ENCODE assay signal across 19 cellular contexts in genomic region chr11:117905524-117905923, GRCh38. TPM values are rescaled to one million over a fixed set of nuclear protein-coding genes. Genes with fewer than 3 reads are reported as not detected.
DNase-seq lines count a peak whose midpoint lies in the region; ATAC-seq and TF ChIP-seq lines count a peak whose summit lies in the region.
"Had no signal": no experiment of that assay in that cellular context is flagged by ENCODE, and none has a peak within 500 bp of the region (broad histone marks: within the 10 kb centered on the region; RNA-seq: fewer than 3 reads in every experiment).

No MANE protein-coding gene starts in this region.

- ATAC-seq in RWPE2 (ENCODE audit: low read depth): no peak
- ATAC-seq in sciatic nerve: no peak
- ATAC-seq in GM21423 (IDR thresholded peaks at IDR 0.05; ENCODE audit: unreplicated experiment): no peak

- no peaks in the 10 kb centered on the region for H3K36me3 ChIP-seq in RWPE2 (ENCODE audit: low read depth)

- H3K27me3 ChIP-seq in RWPE2 (ENCODE audit: insufficient read depth, poor library complexity, severe bottlenecking): no peaks in the 10 kb centered on the region

- no peak overlapping the region for H3K4me3 ChIP-seq in RWPE2 (ENCODE audit: severe bottlenecking)

- H3K27ac ChIP-seq in RWPE2 (ENCODE audit: poor library complexity, severe bottlenecking): no peak overlapping the region

- TF ChIP-seq CTCF in RWPE2 (IDR thresholded peaks at IDR 0.05; ENCODE audit: poor library complexity, severe bottlenecking): no peak

- no peaks in the 10 kb centered on the region for H3K9me3 ChIP-seq in RWPE2 (ENCODE audit: severe bottlenecking)

- H3K4me1 ChIP-seq in RWPE2 (ENCODE audit: insufficient read depth, poor library complexity, severe bottlenecking): peaks cover 9% of the 10 kb centered on the region

- intact Hi-C loops in sciatic nerve (cut with DNase I): loop anchor here (10.0 kb wide), 1 partner anchor 61 kb away; no protein-coding TSS in a partner anchor

- peak; percentile 40 for DNase-seq in activated CD8-positive, alpha-beta memory T cell treated with anti-CD3 and anti-CD28 coated beads, Interleukin-2, amount 50 U/mL, for 48 hours
- no peak for DNase-seq in activated CD8-positive, alpha-beta memory T cell treated with anti-CD3 and anti-CD28 coated beads, Interleukin-2, amount 50 U/mL, for 4 hours
- peak; percentile 18 for DNase-seq in RWPE2 (ENCODE audit: low spot score)
- DNase-seq in islet precursor cell: peak; percentile 43
- peak; percentile 14 for DNase-seq in sciatic nerve (ENCODE audit: low spot score)
- DNase-seq in stimulated activated CD4-positive, alpha-beta T cell treated with anti-CD3 and anti-CD28 coated beads, Interleukin-2, amount 100 ng/mL, for 48 hours: no peak
- no peak for DNase-seq in midbrain (lab: John Stamatoyannopoulos, UW)
- DNase-seq: DMS53, GOT3, NCI-H1105, NCI-H2081 treated with DMSO at 0.1 percent for 48 hours, NCI-H510A, NCI-H748 treated with DMSO at 0.1 percent for 48 hours, SHP77 had no signal

RNA-seq across cellular contexts. Expression of gene TMPRSS13, which starts 23.7 kb away (rescaled TPM):
- 0.58 TPM for total RNA-seq in sciatic nerve
- total RNA-seq: A172 had no signal

RNA-seq across cellular contexts. Expression of gene FXYD6, which starts 29.1 kb away (rescaled TPM):
- total RNA-seq in sciatic nerve: 141 TPM
- total RNA-seq: B cell; CD4-positive, alpha-beta T cell; OCI-LY7 had no signal

Comparison
In these comparisons a context has a peak if more than half of its experiments do, and no peak if none do; other contexts are left out.
1. DNase-seq: peak in activated CD8-positive, alpha-beta memory T cell treated with anti-CD3 and anti-CD28 coated beads, Interleukin-2, amount 50 U/mL, for 48 hours (single experiment), RWPE2 (single experiment), islet precursor cell (single experiment) and sciatic nerve (single experiment); none in activated CD8-positive, alpha-beta memory T cell treated with anti-CD3 and anti-CD28 coated beads, Interleukin-2, amount 50 U/mL, for 4 hours (single experiment), stimulated activated CD4-positive, alpha-beta T cell treated with anti-CD3 and anti-CD28 coated beads, Interleukin-2, amount 100 ng/mL, for 48 hours (0 of 2) and midbrain (single experiment).